In the genomic region with DNA sequence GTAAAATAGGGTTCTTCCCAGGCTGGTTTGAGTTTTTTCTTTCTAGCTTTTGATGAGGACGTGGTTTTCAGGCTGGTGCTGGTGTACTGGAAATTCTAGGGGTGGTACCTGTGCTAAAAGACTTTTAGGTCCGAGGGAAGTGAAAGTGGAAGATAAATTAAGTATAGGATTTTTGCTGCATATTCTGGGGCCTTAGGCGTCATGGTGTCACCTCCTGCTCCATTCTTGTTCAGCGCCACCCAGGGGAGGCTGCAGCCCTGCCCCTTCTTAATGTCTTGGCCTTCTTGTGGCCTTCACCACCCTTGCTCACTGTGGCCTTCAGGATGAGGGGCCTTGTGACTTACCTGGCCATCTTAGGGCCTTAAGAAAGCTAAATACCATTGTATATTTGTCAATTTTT, we compare ENCODE assay signal across 14 cellular contexts. TPM values are rescaled to one million over a fixed set of nuclear protein-coding genes. Genes with fewer than 3 reads are reported as not detected.
DNase-seq lines count a peak whose midpoint lies in the region; ATAC-seq, FAIRE-seq and TF ChIP-seq lines count a peak whose summit lies in the region.
"Had no signal": no experiment of that assay in that cellular context is flagged by ENCODE, and none has a peak within 500 bp of the region (broad histone marks: within the 10 kb centered on the region; RNA-seq: fewer than 3 reads in every experiment).

No MANE protein-coding gene starts in this region.

- H2BK120ac ChIP-seq in H1 (replicated peaks; ENCODE audit: low read depth, low read length): no peak overlapping the region
- no peak overlapping the region for H2BK120ac ChIP-seq in trophoblast cell (ENCODE audit: insufficient read depth, low read length, poor library complexity)

- peaks cover 7 to 23% (median 15%) of the 10 kb centered on the region in 4 experiments for H3K4me1 ChIP-seq in H1 (replicated peaks in 1 of 4; ENCODE audit: control insufficient read depth in 3 of 4, insufficient read depth in 4 of 4, low read length in 3 of 4)
- H3K4me1 ChIP-seq in trophoblast cell (ENCODE audit: control insufficient read depth in 1 of 2, insufficient read depth in 2 of 2, low read length in 2 of 2): peaks cover 9 to 15% of the 10 kb centered on the region in 2 experiments
- peaks cover 31% of the 10 kb centered on the region for H3K4me1 ChIP-seq in lower lobe of right lung

- intact Hi-C loops in head of caudate nucleus (cut with DNase I) (no loop called here), lower lobe of right lung (cut with DNase I) (no loop called here)

- TF ChIP-seq CTCF in GM13977 (IDR thresholded peaks at IDR 0.05; ENCODE audit: extremely low read depth, insufficient read depth, missing control alignments) (peak; percentile 45), H1 (IDR thresholded peaks at IDR 0.05; ENCODE audit: control extremely low read depth in 1 of 3, insufficient read depth in 1 of 3, low read depth in 1 of 3, low read length in 3 of 3) (peak in 2 of 3 experiments; percentile 22 to 28; a peak in 2 of 4 replicates), lower lobe of right lung (IDR thresholded peaks at IDR 0.05) (no peak)

- H2BK15ac ChIP-seq in H1 (ENCODE audit: low read length): no peak overlapping the region

- H2AK5ac ChIP-seq in H1 (ENCODE audit: low read depth, low read length) (no peak overlapping the region), trophoblast cell (ENCODE audit: low read length) (no peak overlapping the region)

- H3K23ac ChIP-seq in H1 (ENCODE audit: insufficient read length) (no peak overlapping the region), trophoblast cell (ENCODE audit: low read length) (no peak overlapping the region)

- no peak for DNase-seq in GM13977 (ENCODE audit: low spot score)
- peak; percentile 22 for DNase-seq in MV-4-11 (lab: John Stamatoyannopoulos, UW)
- no peak for DNase-seq in H1 (ENCODE audit: low read depth in 1 of 2, low spot score in 2 of 2)
- no peak for DNase-seq in trophoblast cell
- no peak for DNase-seq in head of caudate nucleus
- DNase-seq in NCI-H1436 treated with DMSO at 0.1 percent for 48 hours (lab: John Stamatoyannopoulos, UW): no peak
- no peak for DNase-seq in lower lobe of right lung
- no peak for DNase-seq in dedifferentiated amniotic fluid mesenchymal stem cell (ENCODE audit: extremely low spot score)
- DNase-seq: activated CD4-positive, alpha-beta T cell treated with anti-CD3 and anti-CD28 coated beads for 1 hour; activated gamma-delta T cell; cerebellar nuclear complex; NCI-H69; nucleus accumbens; SK-N-SH had no signal

- H3K4me3 ChIP-seq in H1 (ENCODE audit: extremely low read depth in 1 of 4, insufficient read depth in 2 of 4, low read depth in 3 of 4, low read length in 4 of 4) (no peak overlapping the region), trophoblast cell (ENCODE audit: low read depth, low read length) (no peak overlapping the region), lower lobe of right lung (no peak overlapping the region)

- no peak overlapping the region for H4K5ac ChIP-seq in H1 (ENCODE audit: insufficient read length, low read depth, low read length)

- H3K27me3 ChIP-seq in H1 (replicated peaks in 1 of 4; ENCODE audit: control insufficient read depth in 3 of 4, extremely low read depth in 1 of 4, insufficient read depth in 3 of 4, low read length in 3 of 4) (no peaks in the 10 kb centered on the region), trophoblast cell (ENCODE audit: insufficient read depth, low read length) (no peaks in the 10 kb centered on the region), lower lobe of right lung (ENCODE audit: low read depth) (no peaks in the 10 kb centered on the region)

- H3K79me2 ChIP-seq in H1 (ENCODE audit: control insufficient read depth in 1 of 2, insufficient read depth in 2 of 2, low read length in 2 of 2) (peaks cover 0 to 2% of the 10 kb centered on the region in 2 experiments; a peak in 1 of 4 replicates), trophoblast cell (ENCODE audit: control insufficient read depth, insufficient read depth, low read length, poor library complexity) (peaks cover 1% of the 10 kb centered on the region)

- no peak overlapping the region for H3K9ac ChIP-seq in H1 (replicated peaks in 1 of 4; ENCODE audit: extremely low read depth in 1 of 4, low read depth in 3 of 4, low read length in 3 of 4)
- no peak overlapping the region for H3K9ac ChIP-seq in trophoblast cell (ENCODE audit: low read length)
- H3K9ac ChIP-seq: SK-N-SH had no signal

- H3K36me3 ChIP-seq in H1 (ENCODE audit: control insufficient read depth in 2 of 4, insufficient read depth in 4 of 4, low read length in 3 of 4) (peaks cover 0 to 2% (median 0%) of the 10 kb centered on the region in 4 experiments; a peak in 1 of 8 replicates), trophoblast cell (ENCODE audit: control insufficient read depth in 1 of 2, insufficient read depth in 2 of 2, low read length in 2 of 2) (peaks cover 4 to 7% of the 10 kb centered on the region in 2 experiments), lower lobe of right lung (no peaks in the 10 kb centered on the region)

- 55% methylated on average over 4 of the region's 4 CpGs; no CpG with 5 or more reads in 1 of the 2 experiments for WGBS in H1 (ENCODE audit: extremely low coverage in 1 of 2, insufficient coverage in 1 of 2, insufficient read length in 1 of 2, insufficient replicate concordance in 2 of 2, low coverage in 1 of 2, low lambda C conversion rate in 2 of 2, missing lambda C conversion rate in 1 of 2), 2 experiments
- no CpG with 5 or more reads among the region's 4 CpGs for WGBS in trophoblast cell (ENCODE audit: extremely low coverage, insufficient coverage, insufficient read length)

- FAIRE-seq in H1 (lab: Jason Lieb, UNC): no peak

- no peak overlapping the region for H2BK20ac ChIP-seq in H1 (ENCODE audit: low read length)

- no peak overlapping the region for H3K56ac ChIP-seq in H1 (replicated peaks; ENCODE audit: insufficient read length, low read depth, low read length)

- POLR2A ChIA-PET in H1 (lab: Charles Lee; ENCODE audit: partially characterized antibody): interaction anchor here (0.9 to 4.8 kb wide), 8 partner anchors 8 to 55 kb away, joined by 4 to 35 read pairs (median 5); a partner anchor contains a TSS

- H3K27ac ChIP-seq in H1 (ENCODE audit: low read depth, low read length) (no peak overlapping the region; the same call in 1 of the 2 replicates), trophoblast cell (ENCODE audit: low read depth, low read length) (no peak overlapping the region), lower lobe of right lung (no peak overlapping the region)

- H3K9me3 ChIP-seq in H1 (ENCODE audit: insufficient read depth in 2 of 2, low read depth in 1 of 2, low read length in 1 of 2): no peaks in the 10 kb centered on the region
- no peaks in the 10 kb centered on the region for H3K9me3 ChIP-seq in trophoblast cell (ENCODE audit: insufficient read depth, low read depth, low read length)
- no peaks in the 10 kb centered on the region for H3K9me3 ChIP-seq in lower lobe of right lung
- H3K9me3 ChIP-seq: SK-N-SH had no signal

- H3K23me2 ChIP-seq in H1 (ENCODE audit: low read depth, low read length): peaks cover 10% of the 10 kb centered on the region; the same call in 1 of the 2 replicates

- no peak for TF ChIP-seq POLR2A in H1 (IDR thresholded peaks at IDR 0.05; ENCODE audit: control extremely low read depth in 1 of 2, low read depth in 2 of 2, low read length in 2 of 2)

- H3K18ac ChIP-seq in H1 (ENCODE audit: extremely low read depth, low read length) (no peak overlapping the region), trophoblast cell (ENCODE audit: low read length) (no peak overlapping the region)

- no peaks in the 10 kb centered on the region for H3K79me1 ChIP-seq in H1 (ENCODE audit: low read depth, low read length)
- peaks cover 15% of the 10 kb centered on the region for H3K79me1 ChIP-seq in trophoblast cell (ENCODE audit: low read length)

- H4K20me1 ChIP-seq in H1 (replicated peaks in 1 of 2; ENCODE audit: control insufficient read depth in 1 of 2, insufficient read depth in 2 of 2, low read length in 2 of 2): no peaks in the 10 kb centered on the region

- H3K4ac ChIP-seq in H1 (replicated peaks; ENCODE audit: insufficient read length, low read depth, low read length) (no peak overlapping the region), trophoblast cell (ENCODE audit: low read depth, low read length) (no peak overlapping the region)

- ATAC-seq in lower lobe of right lung: no peak

- CTCF ChIA-PET in H1 (lab: Charles Lee; ENCODE audit: partially characterized antibody): interaction anchor here (2.7 kb wide), 1 partner anchor 18 kb away, joined by 7 read pairs; no protein-coding TSS in a partner anchor

- peak overlapping the region; percentile 94; the same call in 1 of the 2 replicates for H2BK12ac ChIP-seq in H1 (ENCODE audit: low read depth, low read length)
- H2BK12ac ChIP-seq in trophoblast cell (ENCODE audit: low read length): peak overlapping the region; percentile 51

- H4K91ac ChIP-seq in H1 (replicated peaks; ENCODE audit: insufficient read length, low read length) (no peak overlapping the region), trophoblast cell (ENCODE audit: low read depth, low read length) (peak overlapping the region; percentile 61)

- H2BK5ac ChIP-seq in H1 (ENCODE audit: low read depth, low read length) (peak overlapping the region; percentile 40), trophoblast cell (ENCODE audit: low read depth, low read length, poor library complexity) (no peak overlapping the region)

- H3K4me2 ChIP-seq in H1 (ENCODE audit: insufficient read depth in 1 of 2, low read depth in 2 of 2, low read length in 2 of 2) (peak overlapping the region in 1 of 2 experiments; percentile 9; a peak in 1 of 4 replicates), trophoblast cell (ENCODE audit: low read length) (no peak overlapping the region)

- H4K8ac ChIP-seq in H1 (ENCODE audit: extremely low read depth, insufficient read depth, low read length): no peak overlapping the region
- no peak overlapping the region for H4K8ac ChIP-seq in trophoblast cell (ENCODE audit: low read depth, low read length)

- no peak overlapping the region for H3K14ac ChIP-seq in H1 (ENCODE audit: insufficient read length)
- H3K14ac ChIP-seq in trophoblast cell (ENCODE audit: low read length): no peak overlapping the region

- TF ChIP-seq EP300 in H1 (IDR thresholded peaks at IDR 0.05; ENCODE audit: borderline replicate concordance in 1 of 2, low read depth in 2 of 2, low read length in 2 of 2): no peak

- no peak overlapping the region for H4K12ac ChIP-seq in trophoblast cell (ENCODE audit: low read depth, low read length)

- in situ Hi-C loops in GM13977 (cut with MboI; ENCODE audit: low pct_unique_long_range_greater_than_20kb, low sequenced_read_pairs, unreplicated experiment): no loop called here

- H2AFZ ChIP-seq in H1 (ENCODE audit: low read length) (no peak overlapping the region), trophoblast cell (ENCODE audit: insufficient read depth, low read length, poor library complexity) (no peak overlapping the region)

- no peak for TF ChIP-seq RAD21 in H1 (IDR thresholded peaks at IDR 0.05 in 1 of 2, conservative IDR thresholded peaks at IDR 0.05 in 1 of 2; ENCODE audit: low read depth in 2 of 2, low read length in 2 of 2)

RNA-seq across cellular contexts. Expression of a gene that starts 12.4 kb away (rescaled TPM):
- 10.6 and 11.6 TPM in 2 replicates for total RNA-seq in H1 (2021; fragmentation: NEBNext Ultra II Directional; extraction: Animal tissue kit (Norgen Biotek cat#: 25700))
- 5.9 and 8.8 TPM in 2 replicates for polyA plus RNA-seq in H1 (2011; rRNA removed)
- 8.8 TPM for polyA plus RNA-seq in H1 (2011; cell fraction: cytosol; rRNA removed)
- 10.0 TPM for polyA plus RNA-seq in H1 (2011; cell fraction: nucleus; rRNA removed)
- 8.4 to 11.8 TPM (median 9.1 TPM) in 4 replicates for polyA plus RNA-seq in H1 (2012, experiment 1 of 2)
- 1.9 TPM for polyA plus RNA-seq in H1 (2012, experiment 2 of 2)
- 6.5 TPM for polyA plus RNA-seq in H1 (2013, experiment 1 of 2)
- 7.1 TPM for polyA plus RNA-seq in H1 (2013, experiment 2 of 2)
- polyA minus RNA-seq in H1 (2011; rRNA and poly(A)+ RNA removed): 14.2 and 21.6 TPM in 2 replicates
- polyA minus RNA-seq in H1 (2011; cell fraction: cytosol; rRNA and poly(A)+ RNA removed): 6.5 TPM
- polyA minus RNA-seq in H1 (2011; cell fraction: nucleus; rRNA and poly(A)+ RNA removed): 20.9 TPM
- 12.1 and 12.7 TPM in 2 replicates for polyA plus RNA-seq in trophoblast cell (2013)
- total RNA-seq in lower lobe of right lung: 20.0 TPM

RNA-seq across cellular contexts. Expression of a gene that starts 27.8 kb away (rescaled TPM):
- total RNA-seq in H1 (2021; fragmentation: NEBNext Ultra II Directional; extraction: Animal tissue kit (Norgen Biotek cat#: 25700)): 53.7 and 60.1 TPM in 2 replicates
- 11.3 and 13.8 TPM in 2 replicates for polyA plus RNA-seq in H1 (2011; rRNA removed)
- polyA plus RNA-seq in H1 (2011; cell fraction: cytosol; rRNA removed): 23.1 TPM
- polyA plus RNA-seq in H1 (2011; cell fraction: nucleus; rRNA removed): 18.4 TPM
- polyA plus RNA-seq in H1 (2012, experiment 1 of 2): 22.1 to 36.7 TPM (median 26.4 TPM) in 4 replicates
- polyA plus RNA-seq in H1 (2012, experiment 2 of 2): 5.6 TPM
- polyA plus RNA-seq in H1 (2013, experiment 1 of 2): 23.9 TPM
- polyA plus RNA-seq in H1 (2013, experiment 2 of 2): 22.1 TPM
- 71.9 and 78.7 TPM in 2 replicates for polyA minus RNA-seq in H1 (2011; rRNA and poly(A)+ RNA removed)
- polyA minus RNA-seq in H1 (2011; cell fraction: cytosol; rRNA and poly(A)+ RNA removed): 42.6 TPM
- 44.1 TPM for polyA minus RNA-seq in H1 (2011; cell fraction: nucleus; rRNA and poly(A)+ RNA removed)
- 7.5 and 8.0 TPM in 2 replicates for polyA plus RNA-seq in trophoblast cell (2013)
- 12.5 TPM for total RNA-seq in lower lobe of right lung

RNA-seq across cellular contexts. Expression of a gene that starts 32.8 kb away (rescaled TPM):
- 14.5 and 15.5 TPM in 2 replicates for total RNA-seq in H1 (2021; fragmentation: NEBNext Ultra II Directional; extraction: Animal tissue kit (Norgen Biotek cat#: 25700))
- polyA plus RNA-seq in H1 (2011; rRNA removed): 5.7 and 8.1 TPM in 2 replicates
- polyA plus RNA-seq in H1 (2011; cell fraction: cytosol; rRNA removed): 7.7 TPM
- polyA plus RNA-seq in H1 (2011; cell fraction: nucleus; rRNA removed): 5.6 TPM
- polyA plus RNA-seq in H1 (2012, experiment 1 of 2): 7.2 to 10.2 TPM (median 9.1 TPM) in 4 replicates
- polyA plus RNA-seq in H1 (2012, experiment 2 of 2): 1.5 TPM
- 7.5 TPM for polyA plus RNA-seq in H1 (2013, experiment 1 of 2)
- polyA plus RNA-seq in H1 (2013, experiment 2 of 2): 7.1 TPM
- polyA minus RNA-seq in H1 (2011; rRNA and poly(A)+ RNA removed): 13.2 and 15.4 TPM in 2 replicates
- polyA minus RNA-seq in H1 (2011; cell fraction: cytosol; rRNA and poly(A)+ RNA removed): 27.8 TPM
- 26.7 TPM for polyA minus RNA-seq in H1 (2011; cell fraction: nucleus; rRNA and poly(A)+ RNA removed)
- 4.7 and 4.8 TPM in 2 replicates for polyA plus RNA-seq in trophoblast cell (2013)
- 21.8 TPM for total RNA-seq in lower lobe of right lung

RNA-seq across cellular contexts. Expression of a gene that starts 47.4 kb away (rescaled TPM):
- 41.5 and 42.1 TPM in 2 replicates for total RNA-seq in H1 (2021; fragmentation: NEBNext Ultra II Directional; extraction: Animal tissue kit (Norgen Biotek cat#: 25700))
- polyA plus RNA-seq in H1 (2011; rRNA removed): 17.4 and 18.1 TPM in 2 replicates
- 16.2 TPM for polyA plus RNA-seq in H1 (2011; cell fraction: cytosol; rRNA removed)
- polyA plus RNA-seq in H1 (2011; cell fraction: nucleus; rRNA removed): 20.1 TPM
- 16.8 to 19.8 TPM (median 18.6 TPM) in 4 replicates for polyA plus RNA-seq in H1 (2012, experiment 1 of 2)
- polyA plus RNA-seq in H1 (2012, experiment 2 of 2): 4.3 TPM
- 19.7 TPM for polyA plus RNA-seq in H1 (2013, experiment 1 of 2)
- 17.0 TPM for polyA plus RNA-seq in H1 (2013, experiment 2 of 2)
- polyA minus RNA-seq in H1 (2011; rRNA and poly(A)+ RNA removed): 24.8 and 34.3 TPM in 2 replicates
- 20.0 TPM for polyA minus RNA-seq in H1 (2011; cell fraction: cytosol; rRNA and poly(A)+ RNA removed)
- 24.2 TPM for polyA minus RNA-seq in H1 (2011; cell fraction: nucleus; rRNA and poly(A)+ RNA removed)
- polyA plus RNA-seq in trophoblast cell (2013): 18.5 and 19.9 TPM in 2 replicates
- total RNA-seq in lower lobe of right lung: 25.6 TPM

RNA-seq across cellular contexts. Expression of a gene that starts 55.7 kb away (rescaled TPM):
- total RNA-seq in H1 (2021; fragmentation: NEBNext Ultra II Directional; extraction: Animal tissue kit (Norgen Biotek cat#: 25700)): 17.3 and 20.5 TPM in 2 replicates
- 7.8 and 10.6 TPM in 2 replicates for polyA plus RNA-seq in H1 (2011; rRNA removed)
- polyA plus RNA-seq in H1 (2011; cell fraction: cytosol; rRNA removed): 14.3 TPM
- 30.1 TPM for polyA plus RNA-seq in H1 (2011; cell fraction: nucleus; rRNA removed)
- 9.5 to 13.9 TPM (median 10.6 TPM) in 4 replicates for polyA plus RNA-seq in H1 (2012, experiment 1 of 2)
- polyA plus RNA-seq in H1 (2012, experiment 2 of 2): 1.2 TPM
- polyA plus RNA-seq in H1 (2013, experiment 1 of 2): 9.8 TPM
- polyA plus RNA-seq in H1 (2013, experiment 2 of 2): 9.1 TPM
- polyA minus RNA-seq in H1 (2011; rRNA and poly(A)+ RNA removed): 11.5 and 18.1 TPM in 2 replicates
- polyA minus RNA-seq in H1 (2011; cell fraction: cytosol; rRNA and poly(A)+ RNA removed): 17.5 TPM
- 58.1 TPM for polyA minus RNA-seq in H1 (2011; cell fraction: nucleus; rRNA and poly(A)+ RNA removed)
- polyA plus RNA-seq in trophoblast cell (2013): 8.9 and 9.9 TPM in 2 replicates
- total RNA-seq in lower lobe of right lung: 16.2 TPM
